Comparison of ENCODE assay signal across 25 cellular contexts in genomic region chr4:42284030-42284429, GRCh38.
"Had no signal": no experiment of that assay in that cellular context is flagged by ENCODE, and none has a peak within 500 bp of the region (broad histone marks: within the 10 kb centered on the region; RNA-seq: fewer than 3 reads in every experiment).

No MANE protein-coding gene starts in this region.

- H3K4me3 ChIP-seq: gastrocnemius medialis, lower lobe of right lung, prostate gland, right atrium auricular region, smooth muscle cell, suprapubic skin, transverse colon, upper lobe of right lung, uterus had no signal

- H3K9me3 ChIP-seq: gastrocnemius medialis, lower lobe of right lung, prostate gland, right atrium auricular region, suprapubic skin, transverse colon, upper lobe of right lung, uterus had no signal

- H3K27ac ChIP-seq: gastrocnemius medialis, lower lobe of right lung, prostate gland, right atrium auricular region, suprapubic skin, transverse colon, upper lobe of right lung, uterus had no signal

- H3K36me3 ChIP-seq: gastrocnemius medialis, lower lobe of right lung, prostate gland, right atrium auricular region, suprapubic skin, transverse colon, upper lobe of right lung, uterus had no signal

- DNase-seq: effector memory CD8-positive, alpha-beta T cell; foreskin fibroblast; gastrocnemius medialis; head of caudate nucleus; left ventricle myocardium superior; lower lobe of right lung; naive thymus-derived CD8-positive, alpha-beta T cell; nephron progenitor cell; nucleus accumbens; stimulated activated CD4-positive, alpha-beta T cell treated with anti-CD3 and anti-CD28 coated beads, Interleukin-12 subunit alpha, Interleukin-12 subunit beta, amount 100 ng/mL, for 4 hours; stimulated activated CD4-positive, alpha-beta T cell treated with anti-CD3 and anti-CD28 coated beads, Interleukin-1b, Interleukin-23, amount 100 ng/mL, for 48 hours; stimulated activated CD4-positive, alpha-beta T cell treated with anti-CD3 and anti-CD28 coated beads, Interleukin-4, amount 100 ng/mL, for 1 hour; stimulated activated CD8-positive, alpha-beta memory T cell treated with anti-CD3 and anti-CD28 coated beads, Interleukin-4, amount 100 ng/mL, for 48 hours; stimulated activated naive CD4-positive, alpha-beta T cell; stimulated activated naive CD8-positive, alpha-beta T cell treated with anti-CD3 and anti-CD28 coated beads, Interleukin-15, amount 100 ng/mL, for 72 hours; transverse colon; upper lobe of right lung; uterus had no signal

- FAIRE-seq: endometrium, keratinocyte had no signal

- H3K4me2 ChIP-seq: smooth muscle cell had no signal

- ATAC-seq: effector memory CD8-positive, alpha-beta T cell; gastrocnemius medialis; left ventricle myocardium superior; lower lobe of right lung; naive thymus-derived CD8-positive, alpha-beta T cell; sciatic nerve; stimulated activated naive CD8-positive, alpha-beta T cell treated with anti-CD3 and anti-CD28 coated beads, Interleukin-15, amount 100 ng/mL, for 72 hours; upper lobe of right lung had no signal

- H3K27me3 ChIP-seq: gastrocnemius medialis, right atrium auricular region, suprapubic skin, transverse colon, upper lobe of right lung, uterus had no signal

- H3K4me1 ChIP-seq: lower lobe of right lung, prostate gland, upper lobe of right lung, uterus had no signal
